ENCODE assay signal across 22 cellular contexts in genomic region chr12:121154793-121155375, GRCh38. TPM values are rescaled to one million over a fixed set of nuclear protein-coding genes. Genes with fewer than 3 reads are reported as not detected.
DNase-seq lines count a peak whose midpoint lies in the region; ATAC-seq and TF ChIP-seq lines count a peak whose summit lies in the region.
"Had no signal": no experiment of that assay in that cellular context is flagged by ENCODE, and none has a peak within 500 bp of the region (broad histone marks: within the 10 kb centered on the region; RNA-seq: fewer than 3 reads in every experiment).

No MANE protein-coding gene starts in this region.

- no peaks in the 10 kb centered on the region for H3K36me3 ChIP-seq in testis (ENCODE audit: low read depth, missing control alignments)
- H3K36me3 ChIP-seq: BE2C, HAP-1 had no signal

- no peaks in the 10 kb centered on the region for H3K27me3 ChIP-seq in layer of hippocampus (ENCODE audit: control insufficient read depth, insufficient read depth, low read length)
- H3K27me3 ChIP-seq in testis: no peaks in the 10 kb centered on the region
- H3K27me3 ChIP-seq: BE2C had no signal

- H3K27ac ChIP-seq in layer of hippocampus (ENCODE audit: low read depth, low read length) (peak overlapping the region; percentile 6), testis (no peak overlapping the region)
- H3K27ac ChIP-seq: 22Rv1, GM23248, HL-60, KMS-11, RWPE1 had no signal

- no peak for ATAC-seq in HG02840 (IDR thresholded peaks at IDR 0.05; ENCODE audit: low FRiP score, unreplicated experiment)
- ATAC-seq: Panc1 had no signal

- no peak overlapping the region for H3K4me3 ChIP-seq in testis
- H3K4me3 ChIP-seq: GM23248, HAP-1 had no signal

- DNase-seq in G401 (ENCODE audit: low spot score): peak; percentile 94
- peak; percentile 51 to 57 for DNase-seq in cerebellar nuclear complex (lab: John Stamatoyannopoulos, UW)
- DNase-seq in retina: peak; percentile 17
- DNase-seq in testis: no peak
- DNase-seq in stimulated activated CD4-positive, alpha-beta T cell treated with anti-CD3 and anti-CD28 coated beads, Interleukin-2, amount 100 ng/mL, for 48 hours: no peak
- DNase-seq: BE2C; CD8-positive, alpha-beta memory T cell; GM23248; HFFc6; MM.1S; NCI-H2029; NCI-H510A; NCI-H69; SHP77 had no signal

- 87 to 89% methylated on average over 14 of the region's 14 CpGs for WGBS in testis, 2 donors

- intact Hi-C loops in testis (cut with DNase I; ENCODE audit: low total_unique reads): no loop called here

- no peak for TF ChIP-seq CTCF in testis (IDR thresholded peaks at IDR 0.05)

- in situ Hi-C loops in G401 (cut with HindIII; ENCODE audit: low sequenced_read_pairs): no loop called here

- H3K9me3 ChIP-seq in testis: no peaks in the 10 kb centered on the region
- H3K9me3 ChIP-seq: BE2C, HAP-1 had no signal

- peaks cover 8% of the 10 kb centered on the region for H3K4me1 ChIP-seq in testis
- H3K4me1 ChIP-seq: BE2C, HAP-1 had no signal

- no peak for TF ChIP-seq POLR2A in testis (IDR thresholded peaks at IDR 0.05)

RNA-seq across cellular contexts. Expression of gene P2RX7, which starts 22.2 kb away (rescaled TPM):
- not detected in 2 replicates for total RNA-seq in G401 (2014; rRNA removed; shearing (Covaris generic))
- total RNA-seq in testis: 10 to 100 TPM in 1 of 2 donors, 1 to 10 TPM in 1; 5.6 to 12.8 TPM
- 3.0 TPM for polyA plus RNA-seq in testis (ENCODE audit: insufficient read depth, low read depth, low replicate concordance)

RNA-seq across cellular contexts. Expression of gene P2RX4, which starts 55.0 kb away (rescaled TPM):
- total RNA-seq in G401 (2014; rRNA removed; shearing (Covaris generic)): 20.7 and 48.2 TPM in 2 replicates
- 10 to 100 TPM; 36.0 to 50.0 TPM for total RNA-seq in testis
- 20.2 TPM for polyA plus RNA-seq in testis (ENCODE audit: insufficient read depth, low read depth, low replicate concordance)

Comparison
In these comparisons a context has a peak if more than half of its experiments do, and no peak if none do; other contexts are left out.
1. DNase-seq: peak in G401 (single experiment), cerebellar nuclear complex (2 of 2) and retina (single experiment); none in testis (single experiment) and stimulated activated CD4-positive, alpha-beta T cell treated with anti-CD3 and anti-CD28 coated beads, Interleukin-2, amount 100 ng/mL, for 48 hours (0 of 2).